ENCODE assay signal across 1 cellular context in the genomic region with DNA sequence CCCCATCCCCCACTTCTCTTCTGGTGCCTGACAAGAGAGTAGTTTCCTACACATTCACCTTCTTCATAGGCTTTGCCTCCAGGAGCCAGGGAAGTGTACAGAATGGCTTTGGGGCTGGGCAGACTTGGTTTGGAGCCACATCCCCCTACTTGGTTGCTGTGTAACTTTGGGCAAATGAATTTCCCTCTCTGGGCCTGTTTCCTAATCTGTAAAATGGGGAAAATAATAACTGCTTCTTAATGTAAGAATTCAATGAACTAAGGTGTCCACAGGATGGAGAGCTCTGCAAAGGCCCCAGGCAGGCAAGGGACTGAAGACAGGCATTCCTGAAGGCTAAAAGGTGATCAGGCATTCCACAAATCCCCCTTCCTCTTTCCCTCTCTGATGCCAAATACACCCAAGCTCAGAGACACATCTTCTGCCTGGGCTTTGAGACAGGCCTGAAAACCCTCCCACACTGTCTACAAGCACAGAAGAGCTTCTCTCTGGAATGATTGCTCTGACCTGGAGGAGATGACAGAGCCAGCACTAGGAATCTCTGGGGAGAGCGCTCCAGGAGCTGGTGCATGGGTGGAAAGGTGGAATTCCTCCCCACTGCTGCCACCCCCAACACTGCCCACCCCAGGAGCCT.
A peak's percentile ranks its signal among the peaks of the same experiment; 100 is the strongest.
TF ChIP-seq lines count a peak whose summit lies in the region.

No MANE protein-coding gene starts in this region.

TF ChIP-seq in K562, 482 proteins besides CTCF, POLR2A, EP300 and RAD21:
- TF ChIP-seq ZSCAN32 (CRISPR knock-in tag; IDR thresholded peaks at IDR 0.05) (no peak), BCOR (IDR thresholded peaks at IDR 0.05) (peak; percentile 87), RBM25 (IDR thresholded peaks at IDR 0.05; ENCODE audit: low read depth, low read length, severe bottlenecking) (peak; percentile 89), KDM1A (IDR thresholded peaks at IDR 0.05) (peak; percentile 68 to 80), IRF2 (CRISPR knock-in tag; IDR thresholded peaks at IDR 0.05) (no peak), ZFP36 (IDR thresholded peaks at IDR 0.05; ENCODE audit: low read depth, low read length, partially characterized antibody) (peak; percentile 80), THRAP3 (IDR thresholded peaks at IDR 0.05; ENCODE audit: borderline replicate concordance) (0 out of 2 replicates have a peak, but pooled peaks have one; percentile 40), BRF2 (IDR thresholded peaks at IDR 0.05; ENCODE audit: borderline replicate concordance, insufficient read depth, insufficient read length) (no peak), SPI1 (IDR thresholded peaks at IDR 0.05; ENCODE audit: borderline replicate concordance, low read depth, low read length) (peak; percentile 59; the same call in 1 of the 2 replicates), ZBTB17 (CRISPR knock-in tag; IDR thresholded peaks at IDR 0.05) (peak; percentile 90)
- TF ChIP-seq, protein P1, sequence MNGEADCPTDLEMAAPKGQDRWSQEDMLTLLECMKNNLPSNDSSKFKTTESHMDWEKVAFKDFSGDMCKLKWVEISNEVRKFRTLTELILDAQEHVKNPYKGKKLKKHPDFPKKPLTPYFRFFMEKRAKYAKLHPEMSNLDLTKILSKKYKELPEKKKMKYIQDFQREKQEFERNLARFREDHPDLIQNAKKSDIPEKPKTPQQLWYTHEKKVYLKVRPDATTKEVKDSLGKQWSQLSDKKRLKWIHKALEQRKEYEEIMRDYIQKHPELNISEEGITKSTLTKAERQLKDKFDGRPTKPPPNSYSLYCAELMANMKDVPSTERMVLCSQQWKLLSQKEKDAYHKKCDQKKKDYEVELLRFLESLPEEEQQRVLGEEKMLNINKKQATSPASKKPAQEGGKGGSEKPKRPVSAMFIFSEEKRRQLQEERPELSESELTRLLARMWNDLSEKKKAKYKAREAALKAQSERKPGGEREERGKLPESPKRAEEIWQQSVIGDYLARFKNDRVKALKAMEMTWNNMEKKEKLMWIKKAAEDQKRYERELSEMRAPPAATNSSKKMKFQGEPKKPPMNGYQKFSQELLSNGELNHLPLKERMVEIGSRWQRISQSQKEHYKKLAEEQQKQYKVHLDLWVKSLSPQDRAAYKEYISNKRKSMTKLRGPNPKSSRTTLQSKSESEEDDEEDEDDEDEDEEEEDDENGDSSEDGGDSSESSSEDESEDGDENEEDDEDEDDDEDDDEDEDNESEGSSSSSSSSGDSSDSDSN (IDR thresholded peaks at IDR 0.05; ENCODE audit: borderline replicate concordance in 1 of 2, low read depth in 2 of 2, low read length in 2 of 2) = 0 out of 4 replicates have a peak, but pooled peaks of 1 of the 2 experiments have one; percentile 1
- TF ChIP-seq, protein P2, sequence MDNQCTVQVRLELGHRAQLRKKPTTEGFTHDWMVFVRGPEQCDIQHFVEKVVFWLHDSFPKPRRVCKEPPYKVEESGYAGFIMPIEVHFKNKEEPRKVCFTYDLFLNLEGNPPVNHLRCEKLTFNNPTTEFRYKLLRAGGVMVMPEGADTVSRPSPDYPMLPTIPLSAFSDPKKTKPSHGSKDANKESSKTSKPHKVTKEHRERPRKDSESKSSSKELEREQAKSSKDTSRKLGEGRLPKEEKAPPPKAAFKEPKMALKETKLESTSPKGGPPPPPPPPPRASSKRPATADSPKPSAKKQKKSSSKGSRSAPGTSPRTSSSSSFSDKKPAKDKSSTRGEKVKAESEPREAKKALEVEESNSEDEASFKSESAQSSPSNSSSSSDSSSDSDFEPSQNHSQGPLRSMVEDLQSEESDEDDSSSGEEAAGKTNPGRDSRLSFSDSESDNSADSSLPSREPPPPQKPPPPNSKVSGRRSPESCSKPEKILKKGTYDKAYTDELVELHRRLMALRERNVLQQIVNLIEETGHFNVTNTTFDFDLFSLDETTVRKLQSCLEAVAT (IDR thresholded peaks at IDR 0.05) = peak in 1 of 2 experiments; percentile 38; a peak in 1 of 4 replicates
